In genomic region chr17:46889992-46890564, GRCh38 we compare ENCODE assay signal across 20 cellular contexts. TPM values are rescaled to one million over a fixed set of nuclear protein-coding genes. Genes with fewer than 3 reads are reported as not detected.
DNase-seq lines count a peak whose midpoint lies in the region; ATAC-seq, FAIRE-seq and TF ChIP-seq lines count a peak whose summit lies in the region.
"Had no signal": no experiment of that assay in that cellular context is flagged by ENCODE, and none has a peak within 500 bp of the region (broad histone marks: within the 10 kb centered on the region; RNA-seq: fewer than 3 reads in every experiment).

No MANE protein-coding gene starts in this region.

- no peaks in the 10 kb centered on the region for H3K36me3 Mint-ChIP-seq in GM23338 (ENCODE audit: low read depth)
- no peaks in the 10 kb centered on the region for H3K36me3 Mint-ChIP-seq in activated T-cell treated with anti-CD3 and anti-CD28 coated beads, Interleukin-2, amount 50 U/mL, for 4 hours (ENCODE audit: insufficient read depth)
- H3K36me3 Mint-ChIP-seq: CD14-positive monocyte had no signal

- H3K4me1 ChIP-seq in GM23338 (ENCODE audit: insufficient read depth) = peaks cover 8% of the 10 kb centered on the region
- peaks cover 7 to 21% of the 10 kb centered on the region in 2 donors for H3K4me1 ChIP-seq in neuronal stem cell (ENCODE audit: control insufficient read depth in 2 of 2, insufficient read depth in 1 of 2, low read depth in 1 of 2, low read length in 2 of 2)

- FAIRE-seq in bronchial epithelial cell (lab: Jason Lieb, UNC) = peak; percentile 43

- intact Hi-C loops in posterior vena cava (cut with DNase I) = no loop called here

- TF ChIP-seq CTCF in GM23338 (conservative IDR thresholded peaks at IDR 0.05; ENCODE audit: low read depth in 2 of 2) (no peak), bronchial epithelial cell (IDR thresholded peaks at IDR 0.05; ENCODE audit: insufficient read depth, low read length, severe bottlenecking) (no peak)

- H3K79me2 ChIP-seq in GM23338 (replicated peaks; ENCODE audit: insufficient read depth) = no peaks in the 10 kb centered on the region

- no peak overlapping the region for H3K27ac Mint-ChIP-seq in GM23338

- no peaks in the 10 kb centered on the region; the same call in 1 of the 2 replicates for H4K20me1 ChIP-seq in GM23338 (replicated peaks; ENCODE audit: insufficient read depth)

- H3K4ac ChIP-seq in neuronal stem cell (ENCODE audit: low read length) = no peak overlapping the region

- no peak overlapping the region for H4K8ac ChIP-seq in neuronal stem cell (ENCODE audit: low read depth, low read length)

- no CpG with 5 or more reads among the region's 13 CpGs for WGBS in neuronal stem cell (ENCODE audit: extremely low coverage in 2 of 2, insufficient read length in 2 of 2, insufficient replicate concordance in 1 of 2), 2 donors

- no peak overlapping the region for H4K91ac ChIP-seq in neuronal stem cell (ENCODE audit: low read depth, low read length, poor library complexity)

- peaks cover 8% of the 10 kb centered on the region; the same call in 2 of the 3 replicates for H3K4me1 Mint-ChIP-seq in GM23338
- no peaks in the 10 kb centered on the region for H3K4me1 Mint-ChIP-seq in activated T-cell treated with anti-CD3 and anti-CD28 coated beads, Interleukin-2, amount 50 U/mL, for 4 hours (ENCODE audit: low read depth)

- H3K4me3 ChIP-seq in GM23338 (no peak overlapping the region), bronchial epithelial cell (ENCODE audit: low read depth, low read length) (no peak overlapping the region), neuronal stem cell (ENCODE audit: low read length in 2 of 2) (no peak overlapping the region)

- no peaks in the 10 kb centered on the region for H3K9me3 ChIP-seq in neuronal stem cell (replicated peaks in 1 of 2; ENCODE audit: control insufficient read depth in 2 of 2, insufficient read depth in 1 of 2, low read depth in 1 of 2, low read length in 2 of 2)
- H3K9me3 ChIP-seq: SK-N-SH had no signal

- H2BK5ac ChIP-seq in neuronal stem cell (ENCODE audit: low read length) = peak overlapping the region; percentile 25

- peak overlapping the region; percentile 65 for H2AK5ac ChIP-seq in neuronal stem cell (ENCODE audit: low read depth, low read length)

- H3K9me2 ChIP-seq in GM23338 (ENCODE audit: insufficient read depth) = no peaks in the 10 kb centered on the region
- H3K9me2 ChIP-seq: SK-N-SH had no signal

- H3K4me2 ChIP-seq in GM23338 (no peak overlapping the region), neuronal stem cell (ENCODE audit: insufficient read depth, low read length, poor library complexity, severe bottlenecking) (no peak overlapping the region)
- H3K4me2 ChIP-seq: KMS-11, SK-N-SH had no signal

- H3K23ac ChIP-seq in neuronal stem cell (ENCODE audit: low read depth, low read length, poor library complexity) = peak overlapping the region; percentile 21

- no peak overlapping the region for H2AFZ ChIP-seq in GM23338
- H2AFZ ChIP-seq in neuronal stem cell (ENCODE audit: low read length) = peak overlapping the region; percentile 12

- no peaks in the 10 kb centered on the region for H3F3A ChIP-seq in GM23338 (replicated peaks; ENCODE audit: low read depth)

- no peak overlapping the region for H3K9ac ChIP-seq in neuronal stem cell (ENCODE audit: low read depth, low read length, poor library complexity)
- H3K9ac ChIP-seq: KMS-11, SK-N-SH had no signal

- no peaks in the 10 kb centered on the region for H3K27me3 ChIP-seq in GM23338 (ENCODE audit: insufficient read depth)
- peaks cover 4% of the 10 kb centered on the region for H3K27me3 ChIP-seq in bronchial epithelial cell (ENCODE audit: control insufficient read depth, insufficient read depth, low read length)
- peaks cover 0 to 44% (median 0%) of the 10 kb centered on the region in 3 experiments for H3K27me3 ChIP-seq in neuronal stem cell (ENCODE audit: control insufficient read depth in 3 of 3, insufficient read depth in 3 of 3, low read depth in 1 of 3, low read length in 3 of 3)

- no peak overlapping the region for H2BK15ac ChIP-seq in neuronal stem cell (ENCODE audit: low read length)

- no peak overlapping the region for H2BK120ac ChIP-seq in neuronal stem cell (ENCODE audit: low read depth, low read length)

- no peaks in the 10 kb centered on the region for H3K36me3 ChIP-seq in GM23338 (ENCODE audit: insufficient read depth)
- no peaks in the 10 kb centered on the region for H3K36me3 ChIP-seq in bronchial epithelial cell (ENCODE audit: control insufficient read depth, insufficient read depth, low read length)
- no peaks in the 10 kb centered on the region for H3K36me3 ChIP-seq in neuronal stem cell (replicated peaks in 1 of 2; ENCODE audit: control insufficient read depth in 2 of 2, insufficient read depth in 2 of 2, low read length in 2 of 2)

- H3K18ac ChIP-seq in neuronal stem cell (ENCODE audit: low read length) = peak overlapping the region; percentile 80

- no peaks in the 10 kb centered on the region for H3K9me3 Mint-ChIP-seq in GM23338
- no peaks in the 10 kb centered on the region for H3K9me3 Mint-ChIP-seq in activated T-cell treated with anti-CD3 and anti-CD28 coated beads, Interleukin-2, amount 50 U/mL, for 4 hours
- H3K9me3 Mint-ChIP-seq: CD14-positive monocyte had no signal

- H3K27ac ChIP-seq in GM23338 (ENCODE audit: low read depth) (no peak overlapping the region), neuronal stem cell (replicated peaks; ENCODE audit: low read length) (no peak overlapping the region)
- H3K27ac ChIP-seq: KMS-11 had no signal

- no peak overlapping the region for H3K14ac ChIP-seq in neuronal stem cell (ENCODE audit: low read length)

- H2BK12ac ChIP-seq in neuronal stem cell (ENCODE audit: low read length) = no peak overlapping the region

- DNase-seq in DMS79 (lab: John Stamatoyannopoulos, UW) (peak; percentile 47), GM23338 (ENCODE audit: low spot score) (no peak), bronchial epithelial cell (ENCODE audit: low read depth) (no peak), neuronal stem cell (ENCODE audit: low spot score) (no peak), posterior vena cava (ENCODE audit: low spot score) (no peak), NCI-H1092 (lab: John Stamatoyannopoulos, UW) (no peak), erythroblast (lab: John Stamatoyannopoulos, UW) (no peak)
- DNase-seq in activated T-cell treated with anti-CD3 and anti-CD28 coated beads, Interleukin-2, amount 50 U/mL, for 4 hours = no peak
- DNase-seq: GOT3, NCI-H1417 treated with DMSO at 0.1 percent for 48 hours, NCI-H2029, NCI-H2171 treated with DMSO at 0.1 percent for 48 hours, NCI-H748 treated with DMSO at 0.1 percent for 48 hours, PC-3, RPMI8226, SHP77 treated with DMSO at 0.1 percent for 48 hours, SK-N-SH had no signal

- H3K4me3 Mint-ChIP-seq in GM23338 = no peak overlapping the region
- no peak overlapping the region for H3K4me3 Mint-ChIP-seq in activated T-cell treated with anti-CD3 and anti-CD28 coated beads, Interleukin-2, amount 50 U/mL, for 4 hours
- H3K4me3 Mint-ChIP-seq: CD14-positive monocyte had no signal

- TF ChIP-seq POLR2A in erythroblast (IDR thresholded peaks at IDR 0.05; ENCODE audit: low read length) = no peak

- H3K27me3 Mint-ChIP-seq in GM23338 (ENCODE audit: insufficient read depth, low read depth, poor library complexity) = peaks cover 13% of the 10 kb centered on the region
- H3K27me3 Mint-ChIP-seq in activated T-cell treated with anti-CD3 and anti-CD28 coated beads, Interleukin-2, amount 50 U/mL, for 4 hours (ENCODE audit: low read depth) = peaks cover 11% of the 10 kb centered on the region

- ATAC-seq in GM23338 = peak; percentile 18; the same call in 1 of the 3 replicates
- ATAC-seq in activated T-cell treated with anti-CD3 and anti-CD28 coated beads, Interleukin-2, amount 50 U/mL, for 4 hours = no peak
- ATAC-seq: PC-3 had no signal

- H3K79me1 ChIP-seq in neuronal stem cell (ENCODE audit: low read depth, low read length) = no peaks in the 10 kb centered on the region

RNA-seq across cellular contexts. Expression of gene GOSR2, which starts 32.9 kb away (rescaled TPM):
- total RNA-seq in GM23338 (2014; rRNA removed; shearing (Covaris generic)) = 32.2 and 36.2 TPM in 2 replicates
- polyA plus RNA-seq in GM23338 (2016; fragmentation: Nextera tagmentation; extraction: Ambion mirVana) = 26.1 and 33.2 TPM in 2 replicates
- total RNA-seq in bronchial epithelial cell = 37.6 and 46.7 TPM in 2 replicates
- polyA plus RNA-seq in neuronal stem cell (2013, experiment 1 of 2) = 19.9 TPM
- polyA plus RNA-seq in neuronal stem cell (2013, experiment 2 of 2) = 21.0 TPM
- 10 to 100 TPM; 66.1 to 69.7 (median 67.0) TPM for total RNA-seq in activated T-cell treated with anti-CD3 and anti-CD28 coated beads, Interleukin-2, amount 50 U/mL, for 4 hours
- 10 to 100 TPM; 52.0 to 56.1 TPM for total RNA-seq in posterior vena cava

RNA-seq across cellular contexts. Expression of gene WNT9B, which starts 38.7 kb away (rescaled TPM):
- total RNA-seq in GM23338 (2014; rRNA removed; shearing (Covaris generic)) = 0.17 and 0.62 TPM in 2 replicates
- not detected in 2 replicates for polyA plus RNA-seq in GM23338 (2016; fragmentation: Nextera tagmentation; extraction: Ambion mirVana)
- total RNA-seq in bronchial epithelial cell = not detected in 2 replicates
- polyA plus RNA-seq in neuronal stem cell (2013, experiment 1 of 2) = not detected
- not detected for polyA plus RNA-seq in neuronal stem cell (2013, experiment 2 of 2)
- total RNA-seq in activated T-cell treated with anti-CD3 and anti-CD28 coated beads, Interleukin-2, amount 50 U/mL, for 4 hours = not detected
- 1 to 10 TPM; 1.8 to 7.5 TPM for total RNA-seq in posterior vena cava
- total RNA-seq: NCI-H460, PC-3 had no signal
- polyA plus RNA-seq: SK-N-SH had no signal
